ENCODE assay signal across 8 cellular contexts in genomic region chr15:66293419-66294156, GRCh38. TPM values are rescaled to one million over a fixed set of nuclear protein-coding genes. Genes with fewer than 3 reads are reported as not detected.
DNase-seq lines count a peak whose midpoint lies in the region; ATAC-seq and TF ChIP-seq lines count a peak whose summit lies in the region.

TSS of gene DIS3L (plus strand) at chr15:66293568. CDS start at chr15:66293597, 29 bp downstream.

- ATAC-seq in GM19324 (IDR thresholded peaks at IDR 0.05; ENCODE audit: low FRiP score, unreplicated experiment), result peak; percentile 76
- ATAC-seq in HG03460 (IDR thresholded peaks at IDR 0.05; ENCODE audit: unreplicated experiment), result peak; percentile 60
- ATAC-seq in RWPE2 (ENCODE audit: low read depth), result peak; percentile 64

- peak; percentile 10; the same call in 1 of the 2 replicates for TF ChIP-seq CTCF in C4-2B (conservative IDR thresholded peaks at IDR 0.05)
- peak; percentile 18 for TF ChIP-seq CTCF in RWPE2 (IDR thresholded peaks at IDR 0.05; ENCODE audit: poor library complexity, severe bottlenecking)
- TF ChIP-seq CTCF in foreskin fibroblast (IDR thresholded peaks at IDR 0.05; ENCODE audit: low read depth, low read length), result no peak
- TF ChIP-seq CTCF in subcutaneous adipose tissue (IDR thresholded peaks at IDR 0.05; ENCODE audit: low read depth), result no peak

- H3K4me3 ChIP-seq in RWPE2 (ENCODE audit: severe bottlenecking) (peak within 1 kb of the TSS; percentile 65), foreskin fibroblast (ENCODE audit: low read depth in 1 of 2, low read length in 2 of 2) (peak within 1 kb of the TSS; percentile 63 to 68), neuron (ENCODE audit: low read length) (peak within 1 kb of the TSS; percentile 98)

- H3K4me1 ChIP-seq in RWPE2 (ENCODE audit: insufficient read depth, poor library complexity, severe bottlenecking) (peaks cover 26% of the 10 kb centered on the region), neuron (ENCODE audit: insufficient read depth, low read length) (peaks cover 21% of the 10 kb centered on the region)

- H3K27ac ChIP-seq in C4-2B, result peak within 1 kb of the TSS; percentile 89
- peak within 1 kb of the TSS; percentile 95 for H3K27ac ChIP-seq in RWPE2 (ENCODE audit: poor library complexity, severe bottlenecking)

- H3K9me3 ChIP-seq in RWPE2 (ENCODE audit: severe bottlenecking), result no peaks in the 10 kb centered on the region
- H3K9me3 ChIP-seq in neuron (ENCODE audit: low read length), result no peaks in the 10 kb centered on the region

- no peaks in the 10 kb centered on the region for H3K27me3 ChIP-seq in RWPE2 (ENCODE audit: insufficient read depth, poor library complexity, severe bottlenecking)
- no peaks in the 10 kb centered on the region for H3K27me3 ChIP-seq in neuron (ENCODE audit: insufficient read depth, low read length)

- peaks cover 32% of the 10 kb centered on the region for H3K36me3 ChIP-seq in RWPE2 (ENCODE audit: low read depth)
- peaks cover 7% of the 10 kb centered on the region for H3K36me3 ChIP-seq in neuron (ENCODE audit: insufficient read depth, low read length)

- peak within 1 kb of the TSS; percentile 93 for H2AFZ ChIP-seq in neuron (ENCODE audit: low read depth, low read length)

- DNase-seq in RWPE2 (ENCODE audit: low spot score), result no peak
- DNase-seq in activated effector memory CD4-positive, alpha-beta T cell treated with Interleukin-2 at 50 U/mL for 16 hours, result peak; percentile 59
- DNase-seq in foreskin fibroblast, result peak; percentile 31 to 73

RNA-seq across cellular contexts. Expression of gene DIS3L, which starts in this region (rescaled TPM):
- 10 to 100 TPM; 49.5 to 64.5 (median 55.2) TPM for total RNA-seq in subcutaneous adipose tissue

Comparison
In these comparisons a context has a peak if more than half of its experiments do, and no peak if none do; other contexts are left out.
1. CTCF ChIP-seq: peak in C4-2B (single experiment) and RWPE2 (single experiment); none in foreskin fibroblast (single experiment) and subcutaneous adipose tissue (single experiment).
2. Peak in every context shown above with its lines, with median percentiles within 50 percentile points of each other: ATAC-seq and H3K4me3 ChIP-seq.